In genomic region chr7:64310426-64310825, GRCh38 we compare ENCODE assay signal across 32 cellular contexts. TPM values are rescaled to one million over a fixed set of nuclear protein-coding genes. Genes with fewer than 3 reads are reported as not detected.
"Had no signal": no experiment of that assay in that cellular context is flagged by ENCODE, and none has a peak within 500 bp of the region (broad histone marks: within the 10 kb centered on the region; RNA-seq: fewer than 3 reads in every experiment).

No MANE protein-coding gene starts in this region.

- H3K9me3 ChIP-seq: left lung, lower lobe of right lung, pancreas, prostate gland, stomach, testis, thyroid gland, transverse colon, upper lobe of right lung had no signal

- H3K36me3 Mint-ChIP-seq: immature natural killer cell, mesothelial cell of epicardium, naive B cell had no signal

- H3K27me3 ChIP-seq: left lung, pancreas, stomach, testis, thyroid gland, transverse colon, upper lobe of right lung had no signal

- FAIRE-seq: islet of Langerhans, kidney, pancreas, urothelium cell line had no signal

- ATAC-seq: left colon; left lung; lower lobe of right lung; pancreas; right cardiac atrium; sciatic nerve; stimulated activated naive B cell treated with anti-CD40 and anti-IgM and Interleukin-4, amounts not matched to agents 10 μg/mL and 1 μg/mL and 100 μg/mL, for 72 hours; stimulated activated naive CD8-positive, alpha-beta T cell treated with anti-CD3 and anti-CD28 coated beads, Interleukin-15, Interleukin-2, amounts not matched to agents 100 U/mL and 50 U/mL, for 24 hours; upper lobe of right lung had no signal

- H3K36me3 ChIP-seq: left lung, lower lobe of right lung, pancreas, prostate gland, stomach, thyroid gland, transverse colon, upper lobe of right lung had no signal

- H3K9me3 Mint-ChIP-seq: immature natural killer cell; stimulated activated naive B cell treated with anti-CD40 and anti-IgM and Interleukin-4, amounts not matched to agents 10 μg/mL and 1 μg/mL and 100 μg/mL, for 72 hours had no signal

- H3K4me3 Mint-ChIP-seq: immature natural killer cell; mesothelial cell of epicardium; nephron; neural crest cell; stimulated activated naive B cell treated with anti-CD40 and anti-IgM and Interleukin-4, amounts not matched to agents 10 μg/mL and 1 μg/mL and 100 μg/mL, for 72 hours had no signal

- H3K4me1 Mint-ChIP-seq: mesothelial cell of epicardium, nephron, neural crest cell had no signal

- H3K4me1 ChIP-seq: prostate gland had no signal

- H3K27ac ChIP-seq: left lung, lower lobe of right lung, pancreas, prostate gland, skin epidermis, stomach, testis, thyroid gland, transverse colon, upper lobe of right lung had no signal

- H3K27ac Mint-ChIP-seq: mesothelial cell of epicardium; nephron; stimulated activated naive B cell treated with anti-CD40 and anti-IgM and Interleukin-4, amounts not matched to agents 10 μg/mL and 1 μg/mL and 100 μg/mL, for 72 hours had no signal

- H3K27me3 Mint-ChIP-seq: naive B cell; stimulated activated naive B cell treated with anti-CD40 and anti-IgM and Interleukin-4, amounts not matched to agents 10 μg/mL and 1 μg/mL and 100 μg/mL, for 72 hours had no signal

- H3K4me3 ChIP-seq: left lung, lower lobe of right lung, pancreas, prostate gland, skin epidermis, stomach, testis, thyroid gland, transverse colon, upper lobe of right lung had no signal

- DNase-seq: hippocampal formation; immature natural killer cell; kidney; left colon; left lung; lower lobe of right lung; mesendoderm; naive B cell; nucleus accumbens; pancreas; posterior cingulate gyrus; retina; right cardiac atrium; stimulated activated CD4-positive, alpha-beta T cell treated with anti-CD3 and anti-CD28 coated beads, Interleukin-12 subunit alpha, Interleukin-12 subunit beta, amount 100 ng/mL, for 4 hours; stimulated activated CD4-positive, alpha-beta T cell treated with anti-CD3 and anti-CD28 coated beads, Interleukin-15, amount 100 ng/mL, for 24 hours; stimulated activated CD4-positive, alpha-beta T cell treated with anti-CD3 and anti-CD28 coated beads, Interleukin-2, amount 100 ng/mL, for 24 hours; stimulated activated CD4-positive, alpha-beta T cell treated with anti-CD3 and anti-CD28 coated beads, Interleukin-4, amount 100 ng/mL, for 1 hour; stimulated activated naive B cell treated with anti-CD40 and anti-IgM and Interleukin-4, amounts not matched to agents 10 μg/mL and 1 μg/mL and 100 μg/mL, for 72 hours; stimulated activated naive CD8-positive, alpha-beta T cell treated with anti-CD3 and anti-CD28 coated beads, Interleukin-15, Interleukin-2, amounts not matched to agents 100 U/mL and 50 U/mL, for 24 hours; stomach; testis; thyroid gland; transverse colon; upper lobe of right lung had no signal

RNA-seq across cellular contexts. Expression of gene ZNF736, which starts 3.3 kb away (rescaled TPM):
- total RNA-seq: mesothelial cell of epicardium, neural crest cell had no signal
